27 cellular contexts compared by ENCODE assay signal in the genomic region with DNA sequence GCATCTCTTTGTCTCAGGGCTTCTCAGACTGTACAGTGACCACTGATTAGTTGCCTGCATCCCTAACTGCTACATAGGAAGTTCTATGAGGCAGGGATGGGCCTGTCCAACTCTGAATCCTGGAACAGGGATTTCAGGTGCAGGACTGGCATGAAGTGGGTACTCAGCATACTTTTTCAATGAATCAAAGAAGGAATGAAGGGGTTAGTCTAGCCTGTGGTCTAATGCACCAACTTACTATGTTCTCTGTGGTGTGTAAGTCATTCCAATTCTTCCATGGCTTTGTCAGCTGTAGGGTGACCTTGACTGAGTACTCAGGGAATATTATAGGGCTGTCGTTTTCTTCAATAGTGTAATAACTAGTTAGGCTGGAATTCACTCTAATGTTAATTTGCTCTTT. TPM values are rescaled to one million over a fixed set of nuclear protein-coding genes. Genes with fewer than 3 reads are reported as not detected.
"Had no signal": no experiment of that assay in that cellular context is flagged by ENCODE, and none has a peak within 500 bp of the region (broad histone marks: within the 10 kb centered on the region; RNA-seq: fewer than 3 reads in every experiment).

No MANE protein-coding gene starts in this region.

- H2AFZ ChIP-seq: neural progenitor cell had no signal

- ATAC-seq: activated T-cell treated with anti-CD3 and anti-CD28 coated beads, Interleukin-2, amount 50 U/mL, for 4 hours; body of pancreas; mucosa of descending colon; naive thymus-derived CD4-positive, alpha-beta T cell; WTC11 had no signal

- H3K9ac ChIP-seq: neural progenitor cell had no signal

- H3K9me3 Mint-ChIP-seq: activated naive CD8-positive, alpha-beta T cell treated with anti-CD3 and anti-CD28 coated beads for 36 hours; activated T-helper 2 cell treated with anti-CD3 and anti-CD28 coated beads, Interferon-gamma antibody, Interleukin-2, Interleukin-4, amounts not matched to agents 10 μg/mL and 5 μg/mL and 100 μg/mL, durations not matched to agents 14 hours and 24 hours and 36 hours; dendritic cell treated with granulocyte-macrophage colony-stimulating factor and Interleukin-4, amounts not matched to agents 40 ng/mL and 50 ng/mL, for 4 days; stimulated activated naive CD8-positive, alpha-beta T cell treated with anti-CD3 and anti-CD28 coated beads, Interleukin-15, Interleukin-2, amounts not matched to agents 100 ng/mL and 50 ng/mL, for 24 hours had no signal

- H3K4me1 ChIP-seq: body of pancreas, neural progenitor cell, thyroid gland had no signal

- H3K36me3 ChIP-seq: neural progenitor cell, thyroid gland had no signal

- H3K9me3 ChIP-seq: body of pancreas, mucosa of descending colon, thyroid gland had no signal

- H3K36me3 Mint-ChIP-seq: activated naive CD8-positive, alpha-beta T cell treated with anti-CD3 and anti-CD28 coated beads for 36 hours; neural progenitor cell had no signal

- H3K27me3 ChIP-seq: body of pancreas, neural progenitor cell, thyroid gland had no signal

- H3K27ac ChIP-seq: body of pancreas, neural progenitor cell, thyroid gland had no signal

- H3K4me3 ChIP-seq: body of pancreas, mucosa of descending colon, neural progenitor cell, thyroid gland had no signal

- H3K27ac Mint-ChIP-seq: activated naive CD8-positive, alpha-beta T cell treated with anti-CD3 and anti-CD28 coated beads for 36 hours; activated T-helper 2 cell treated with anti-CD3 and anti-CD28 coated beads, Interferon-gamma antibody, Interleukin-2, Interleukin-4, amounts not matched to agents 10 μg/mL and 5 μg/mL and 100 μg/mL, durations not matched to agents 14 hours and 24 hours and 36 hours; dendritic cell treated with granulocyte-macrophage colony-stimulating factor and Interleukin-4, amounts not matched to agents 40 ng/mL and 50 ng/mL, for 4 days; neural progenitor cell; progenitor cell of endocrine pancreas; stimulated activated naive CD8-positive, alpha-beta T cell treated with anti-CD3 and anti-CD28 coated beads, Interleukin-15, Interleukin-2, amounts not matched to agents 100 ng/mL and 50 ng/mL, for 24 hours; T-helper 1 cell treated with Interleukin-12 subunit alpha and Interleukin-12 subunit beta and Interleukin-4 antibody, amounts not matched to agents 30 μg/mL and 1 μg/mL, for 36 hours; WTC11 had no signal

- H3K4me1 Mint-ChIP-seq: activated naive CD8-positive, alpha-beta T cell treated with anti-CD3 and anti-CD28 coated beads for 36 hours; naive thymus-derived CD4-positive, alpha-beta T cell; neural progenitor cell; WTC11 had no signal

- H3K4me3 Mint-ChIP-seq: activated naive CD8-positive, alpha-beta T cell treated with anti-CD3 and anti-CD28 coated beads for 36 hours; activated T-cell treated with anti-CD3 and anti-CD28 coated beads, Interleukin-2, amount 50 U/mL, for 4 hours; dendritic cell treated with granulocyte-macrophage colony-stimulating factor and Interleukin-4, amounts not matched to agents 40 ng/mL and 50 ng/mL, for 4 days; naive thymus-derived CD4-positive, alpha-beta T cell; neural progenitor cell; stimulated activated naive CD8-positive, alpha-beta T cell treated with anti-CD3 and anti-CD28 coated beads, Interleukin-15, Interleukin-2, amounts not matched to agents 100 ng/mL and 50 ng/mL, for 24 hours; T-helper 1 cell treated with Interleukin-12 subunit alpha and Interleukin-12 subunit beta and Interleukin-4 antibody, amounts not matched to agents 30 μg/mL and 1 μg/mL, for 36 hours; WTC11 had no signal

- DNase-seq: activated CD4-positive, alpha-beta T cell treated with anti-CD3 and anti-CD28 coated beads, Interleukin-2, amount 50 U/mL, for 4 hours; activated CD8-positive, alpha-beta memory T cell treated with anti-CD3 and anti-CD28 coated beads for 24 hours; activated CD8-positive, alpha-beta memory T cell treated with anti-CD3 and anti-CD28 coated beads, Interleukin-2, amount 50 U/mL, for 4 hours; activated naive CD4-positive, alpha-beta T cell treated with Interleukin-2 at 50 U/mL for 16 hours; activated naive CD8-positive, alpha-beta T cell treated with anti-CD3 and anti-CD28 coated beads for 36 hours; activated T-cell treated with anti-CD3 and anti-CD28 coated beads, Interleukin-2, amount 50 U/mL, for 4 hours; amniotic stem cell; body of pancreas; effector CD4-positive, alpha-beta T cell; erythroblast; foreskin melanocyte; head of caudate nucleus; hypothalamus; mesenchymal stem cell; mucosa of descending colon; naive thymus-derived CD4-positive, alpha-beta T cell; stimulated activated CD4-positive, alpha-beta T cell treated with anti-CD3 and anti-CD28 coated beads, Interleukin-12 subunit alpha, Interleukin-12 subunit beta, amount 100 ng/mL, for 4 hours; substantia nigra; T1000; thyroid gland had no signal

- H3K4me2 ChIP-seq: neural progenitor cell had no signal

RNA-seq across cellular contexts. Expression of a gene that starts 8.3 kb away (rescaled TPM):
- total RNA-seq: activated T-helper 2 cell treated with anti-CD3 and anti-CD28 coated beads, Interferon-gamma antibody, Interleukin-2, Interleukin-4, amounts not matched to agents 10 μg/mL and 5 μg/mL and 100 μg/mL, durations not matched to agents 14 hours and 24 hours and 36 hours; progenitor cell of endocrine pancreas had no signal
- polyA plus RNA-seq: naive thymus-derived CD4-positive, alpha-beta T cell had no signal
